ENCODE assay signal across 10 cellular contexts in genomic region chr2:19356545-19357382, GRCh38. TPM values are rescaled to one million over a fixed set of nuclear protein-coding genes. Genes with fewer than 3 reads are reported as not detected.
DNase-seq lines count a peak whose midpoint lies in the region; ATAC-seq and TF ChIP-seq lines count a peak whose summit lies in the region.
"Had no signal": no experiment of that assay in that cellular context is flagged by ENCODE, and none has a peak within 500 bp of the region (broad histone marks: within the 10 kb centered on the region; RNA-seq: fewer than 3 reads in every experiment).

No MANE protein-coding gene starts in this region.

- no peak overlapping the region for H3K4me3 Mint-ChIP-seq in activated CD8-positive, alpha-beta memory T cell treated with anti-CD3 and anti-CD28 coated beads, Interleukin-2, amount 10 ng/mL, durations not matched to agents 7 days and 5 days

- H3K4me3 ChIP-seq in astrocyte of the spinal cord (ENCODE audit: low read depth, low read length) (peak overlapping the region; percentile 79), left lung (peak overlapping the region; percentile 47 to 51), suprapubic skin (peak overlapping the region; percentile 51), spleen (peak overlapping the region in 1 of 8 donors; percentile 68)

- peak overlapping the region; percentile 56 for H3K27ac Mint-ChIP-seq in activated CD8-positive, alpha-beta memory T cell treated with anti-CD3 and anti-CD28 coated beads, Interleukin-2, amount 10 ng/mL, durations not matched to agents 7 days and 5 days

- H3K4me1 ChIP-seq in left lung (peaks cover 3 to 30% of the 10 kb centered on the region in 2 donors), suprapubic skin (peaks cover 55% of the 10 kb centered on the region), spleen (peaks cover 19 to 57% (median 48%) of the 10 kb centered on the region in 6 donors)

- H3K27me3 Mint-ChIP-seq in activated CD8-positive, alpha-beta memory T cell treated with anti-CD3 and anti-CD28 coated beads, Interleukin-2, amount 10 ng/mL, durations not matched to agents 7 days and 5 days = peaks cover 97% of the 10 kb centered on the region

- TF ChIP-seq POLR2A in suprapubic skin (IDR thresholded peaks at IDR 0.05) (no peak), spleen (IDR thresholded peaks at IDR 0.05) (no peak)

- WGBS in suprapubic skin = 14% methylated on average over 24 of the region's 54 CpGs
- WGBS in spleen, 5 donors = 9 to 25% (median 14%) methylated on average over 47 to 54 of the region's 54 CpGs

- H3K27ac ChIP-seq in left lung (peak overlapping the region in 1 of 2 donors; percentile 13), suprapubic skin (peak overlapping the region; percentile 67), spleen (no peak overlapping the region)
- H3K27ac ChIP-seq: neutrophil had no signal

- no peak for TF ChIP-seq EP300 in suprapubic skin (IDR thresholded peaks at IDR 0.05)

- H3K9me3 ChIP-seq in left lung (no peaks in the 10 kb centered on the region), suprapubic skin (no peaks in the 10 kb centered on the region), spleen (peaks cover 0 to 4% (median 0%) of the 10 kb centered on the region in 8 donors)
- H3K9me3 ChIP-seq: neutrophil had no signal

- no peak for DNase-seq in activated CD8-positive, alpha-beta memory T cell treated with anti-CD3 and anti-CD28 coated beads, Interleukin-2, amount 10 ng/mL, durations not matched to agents 7 days and 5 days
- DNase-seq in activated CD8-positive, alpha-beta memory T cell treated with anti-CD3 and anti-CD28 coated beads for 24 hours = no peak
- DNase-seq in astrocyte of the spinal cord (ENCODE audit: low read depth, low spot score) (peak; percentile 35), left lung (peak in 1 of 2 donors; percentile 58), suprapubic skin (ENCODE audit: low spot score in 2 of 2) (no peak), spleen (no peak)
- DNase-seq: OCI-M1 had no signal

- intact Hi-C loops in left lung (cut with DNase I) = no loop called here
- intact Hi-C loops in spleen (cut with DNase I; ENCODE audit: low total_unique reads) = no loop called here

- TF ChIP-seq CTCF in astrocyte of the spinal cord (IDR thresholded peaks at IDR 0.05; ENCODE audit: low read depth, low read length) (no peak), left lung (IDR thresholded peaks at IDR 0.05) (no peak), suprapubic skin (IDR thresholded peaks at IDR 0.05) (no peak), spleen (IDR thresholded peaks at IDR 0.05 in 8 of 11, conservative IDR thresholded peaks at IDR 0.05 in 3 of 11) (no peak)

- peaks cover 1% of the 10 kb centered on the region for H3K36me3 Mint-ChIP-seq in activated CD8-positive, alpha-beta memory T cell treated with anti-CD3 and anti-CD28 coated beads, Interleukin-2, amount 10 ng/mL, durations not matched to agents 7 days and 5 days

- peaks cover 80 to 100% of the 10 kb centered on the region in 2 donors for H3K27me3 ChIP-seq in left lung
- H3K27me3 ChIP-seq in suprapubic skin = peaks cover 99% of the 10 kb centered on the region
- H3K27me3 ChIP-seq in spleen (replicated peaks in 1 of 7) = peaks cover 16 to 100% (median 98%) of the 10 kb centered on the region in 7 donors

- H3K36me3 ChIP-seq in left lung = peaks cover 0 to 7% of the 10 kb centered on the region in 2 donors
- H3K36me3 ChIP-seq in suprapubic skin = no peaks in the 10 kb centered on the region
- H3K36me3 ChIP-seq in spleen = no peaks in the 10 kb centered on the region
- H3K36me3 ChIP-seq: neutrophil had no signal

- in situ Hi-C loops in astrocyte of the spinal cord (cut with HindIII; ENCODE audit: low sequenced_read_pairs) = loop anchor here (25.0 kb wide), 1 partner anchor 844 kb away; no protein-coding TSS in a partner anchor

- H3K4me1 Mint-ChIP-seq in activated CD8-positive, alpha-beta memory T cell treated with anti-CD3 and anti-CD28 coated beads, Interleukin-2, amount 10 ng/mL, durations not matched to agents 7 days and 5 days = peaks cover 29% of the 10 kb centered on the region

- no peak for ATAC-seq in activated CD8-positive, alpha-beta memory T cell treated with anti-CD3 and anti-CD28 coated beads, Interleukin-2, amount 10 ng/mL, durations not matched to agents 7 days and 5 days
- ATAC-seq in left lung (no peak), GM21360 (IDR thresholded peaks at IDR 0.05; ENCODE audit: unreplicated experiment) (no peak), HG03025 (IDR thresholded peaks at IDR 0.05; ENCODE audit: low FRiP score, unreplicated experiment) (no peak)

- CTCF ChIA-PET in activated CD8-positive, alpha-beta memory T cell treated with anti-CD3 and anti-CD28 coated beads, Interleukin-2, amount 10 ng/mL, durations not matched to agents 7 days and 5 days (lab: Charles Lee) = no interaction called here

- no peaks in the 10 kb centered on the region for H3K9me3 Mint-ChIP-seq in activated CD8-positive, alpha-beta memory T cell treated with anti-CD3 and anti-CD28 coated beads, Interleukin-2, amount 10 ng/mL, durations not matched to agents 7 days and 5 days (ENCODE audit: low read depth)

RNA-seq across cellular contexts. Expression of gene OSR1, which starts 1.7 kb away (rescaled TPM):
- not detected for total RNA-seq in activated CD8-positive, alpha-beta memory T cell treated with anti-CD3 and anti-CD28 coated beads, Interleukin-2, amount 10 ng/mL, durations not matched to agents 7 days and 5 days
- total RNA-seq in left lung (10 to 100 TPM; 20.5 to 41.5 TPM), suprapubic skin (10 to 100 TPM in 1 of 4 donors, 1 to 10 TPM in 3; 3.0 to 12.8 (median 5.6) TPM), spleen (under 1 TPM in 2 of 7 donors, not detected in 5; 0.23 to 0.32 TPM)
- polyA plus RNA-seq in spleen = 1 to 10 TPM in 1 of 3 donors, under 1 TPM in 2; 0.04 to 1.4 (median 0.13) TPM
